ENCODE assay signal across 15 cellular contexts in the genomic region with DNA sequence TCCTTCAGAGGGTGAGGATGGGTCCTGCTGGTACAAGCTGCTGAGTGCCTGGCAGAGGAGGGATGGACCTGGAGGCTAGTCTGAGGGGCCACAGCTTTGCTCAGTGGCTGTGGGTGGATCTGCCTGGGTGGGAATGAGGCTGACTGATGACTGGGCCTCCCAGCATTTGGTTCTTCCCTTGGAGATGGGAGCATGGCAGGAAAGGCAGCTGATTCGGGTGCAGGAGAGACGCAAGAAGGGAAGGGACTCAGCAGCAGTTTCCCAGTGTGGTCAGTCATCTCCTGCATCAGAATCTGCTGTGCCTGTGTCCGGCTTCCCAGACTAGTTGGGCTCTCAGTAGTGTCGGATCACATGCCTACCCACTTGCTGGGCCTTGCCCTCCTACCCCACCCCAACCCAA. TPM values are rescaled to one million over a fixed set of nuclear protein-coding genes. Genes with fewer than 3 reads are reported as not detected.
DNase-seq lines count a peak whose midpoint lies in the region; ATAC-seq and TF ChIP-seq lines count a peak whose summit lies in the region.
"Had no signal": no experiment of that assay in that cellular context is flagged by ENCODE, and none has a peak within 500 bp of the region (broad histone marks: within the 10 kb centered on the region; RNA-seq: fewer than 3 reads in every experiment).

No MANE protein-coding gene starts in this region.

- no peak for DNase-seq in stimulated activated naive CD8-positive, alpha-beta T cell treated with anti-CD3 and anti-CD28 coated beads, Interleukin-15, Interleukin-2, amounts not matched to agents 100 U/mL and 50 U/mL, for 24 hours
- peak; percentile 20 for DNase-seq in activated CD8-positive, alpha-beta T cell treated with anti-CD3 and anti-CD28 coated beads, Interleukin-2, amount 10 ng/mL, durations not matched to agents 7 days and 5 days
- no peak for DNase-seq in naive B cell
- DNase-seq in dorsolateral prefrontal cortex, result no peak
- DNase-seq in NCI-H526 treated with DMSO at 0.1 percent for 48 hours (lab: John Stamatoyannopoulos, UW), result no peak
- DNase-seq: AML-193, DMS79 treated with DMSO at 0.1 percent for 48 hours, NCI-H1092, pancreas, small intestine had no signal

- POLR2A ChIA-PET in activated CD8-positive, alpha-beta T cell treated with anti-CD3 and anti-CD28 coated beads, Interleukin-2, amount 10 ng/mL, durations not matched to agents 7 days and 5 days (lab: Charles Lee), result interaction anchor here (0.6 to 9.2 kb wide), 3 partner anchors 9 to 105 kb away, joined by 3 to 186 read pairs (median 3); no protein-coding TSS in a partner anchor

- H3K27ac ChIP-seq in dorsolateral prefrontal cortex, result peak overlapping the region in 29 of 59 donors; percentile 2 to 65 (median 31)
- H3K27ac ChIP-seq: pancreas, SK-N-MC had no signal

- intact Hi-C loops in dorsolateral prefrontal cortex (cut with DNase I), result no loop called here

- peaks cover 95% of the 10 kb centered on the region for H3K4me1 Mint-ChIP-seq in stimulated activated naive CD8-positive, alpha-beta T cell treated with anti-CD3 and anti-CD28 coated beads, Interleukin-15, Interleukin-2, amounts not matched to agents 100 ng/mL and 50 ng/mL, for 24 hours (ENCODE audit: low read depth)
- peaks cover 70% of the 10 kb centered on the region for H3K4me1 Mint-ChIP-seq in activated CD8-positive, alpha-beta T cell treated with anti-CD3 and anti-CD28 coated beads, Interleukin-2, amount 10 ng/mL, durations not matched to agents 7 days and 5 days (ENCODE audit: low read depth)
- H3K4me1 Mint-ChIP-seq in naive B cell, result peaks cover 66 to 85% (median 78%) of the 10 kb centered on the region in 3 donors

- peak overlapping the region; percentile 97 for H3K27ac Mint-ChIP-seq in stimulated activated naive CD8-positive, alpha-beta T cell treated with anti-CD3 and anti-CD28 coated beads, Interleukin-15, Interleukin-2, amounts not matched to agents 100 ng/mL and 50 ng/mL, for 24 hours
- peak overlapping the region; percentile 87 for H3K27ac Mint-ChIP-seq in activated CD8-positive, alpha-beta T cell treated with anti-CD3 and anti-CD28 coated beads, Interleukin-2, amount 10 ng/mL, durations not matched to agents 7 days and 5 days
- H3K27ac Mint-ChIP-seq in naive B cell, result peak overlapping the region; percentile 33 to 100 (median 90)
- H3K27ac Mint-ChIP-seq: mesothelial cell of epicardium had no signal

- no peak overlapping the region for H3K4me3 ChIP-seq in dorsolateral prefrontal cortex
- H3K4me3 ChIP-seq: pancreas, SK-N-MC had no signal

- no peak for TF ChIP-seq CTCF in dorsolateral prefrontal cortex (IDR thresholded peaks at IDR 0.05 in 54 of 56, conservative IDR thresholded peaks at IDR 0.05 in 2 of 56; ENCODE audit: low read depth in 1 of 56, partially characterized antibody in 56 of 56)

- no peaks in the 10 kb centered on the region for H3K27me3 ChIP-seq in dorsolateral prefrontal cortex
- H3K27me3 ChIP-seq: pancreas had no signal

- no peaks in the 10 kb centered on the region for H3K27me3 Mint-ChIP-seq in stimulated activated naive CD8-positive, alpha-beta T cell treated with anti-CD3 and anti-CD28 coated beads, Interleukin-15, Interleukin-2, amounts not matched to agents 100 ng/mL and 50 ng/mL, for 24 hours
- no peaks in the 10 kb centered on the region for H3K27me3 Mint-ChIP-seq in activated CD8-positive, alpha-beta T cell treated with anti-CD3 and anti-CD28 coated beads, Interleukin-2, amount 10 ng/mL, durations not matched to agents 7 days and 5 days (ENCODE audit: low read depth)
- H3K27me3 Mint-ChIP-seq in naive B cell, result no peaks in the 10 kb centered on the region

- H3K36me3 Mint-ChIP-seq in stimulated activated naive CD8-positive, alpha-beta T cell treated with anti-CD3 and anti-CD28 coated beads, Interleukin-15, Interleukin-2, amounts not matched to agents 100 ng/mL and 50 ng/mL, for 24 hours (ENCODE audit: low read depth), result peaks cover 72% of the 10 kb centered on the region
- H3K36me3 Mint-ChIP-seq in activated CD8-positive, alpha-beta T cell treated with anti-CD3 and anti-CD28 coated beads, Interleukin-2, amount 10 ng/mL, durations not matched to agents 7 days and 5 days (ENCODE audit: low read depth), result peaks cover 75% of the 10 kb centered on the region
- peaks cover 8 to 10% of the 10 kb centered on the region in 2 donors for H3K36me3 Mint-ChIP-seq in naive B cell
- H3K36me3 Mint-ChIP-seq: mesothelial cell of epicardium had no signal

- CTCF ChIA-PET in activated CD8-positive, alpha-beta T cell treated with anti-CD3 and anti-CD28 coated beads, Interleukin-2, amount 10 ng/mL, durations not matched to agents 7 days and 5 days (lab: Charles Lee), result interaction anchor here (1.4 to 15.5 kb wide), 4 partner anchors 12 to 97 kb away, joined by 3 to 198 read pairs (median 92); no protein-coding TSS in a partner anchor

- no peak for ATAC-seq in stimulated activated naive CD8-positive, alpha-beta T cell treated with anti-CD3 and anti-CD28 coated beads, Interleukin-15, Interleukin-2, amounts not matched to agents 100 U/mL and 50 U/mL, for 24 hours
- ATAC-seq in activated CD8-positive, alpha-beta T cell treated with anti-CD3 and anti-CD28 coated beads, Interleukin-2, amount 10 ng/mL, durations not matched to agents 7 days and 5 days, result no peak
- ATAC-seq in naive B cell (ENCODE audit: low read depth in 2 of 2), result no peak
- no peak for ATAC-seq in GM21515 (IDR thresholded peaks at IDR 0.05; ENCODE audit: unreplicated experiment)
- ATAC-seq in GM21423 (IDR thresholded peaks at IDR 0.05; ENCODE audit: unreplicated experiment), result no peak
- ATAC-seq: pancreas had no signal

- peak overlapping the region; percentile 61 for H3K4me3 Mint-ChIP-seq in stimulated activated naive CD8-positive, alpha-beta T cell treated with anti-CD3 and anti-CD28 coated beads, Interleukin-15, Interleukin-2, amounts not matched to agents 100 ng/mL and 50 ng/mL, for 24 hours
- H3K4me3 Mint-ChIP-seq in activated CD8-positive, alpha-beta T cell treated with anti-CD3 and anti-CD28 coated beads, Interleukin-2, amount 10 ng/mL, durations not matched to agents 7 days and 5 days, result peak overlapping the region; percentile 39
- H3K4me3 Mint-ChIP-seq in naive B cell, result peak overlapping the region in 7 of 8 donors; percentile 19 to 81 (median 56)
- H3K4me3 Mint-ChIP-seq: mesothelial cell of epicardium had no signal

- no peaks in the 10 kb centered on the region for H3K9me3 Mint-ChIP-seq in stimulated activated naive CD8-positive, alpha-beta T cell treated with anti-CD3 and anti-CD28 coated beads, Interleukin-15, Interleukin-2, amounts not matched to agents 100 ng/mL and 50 ng/mL, for 24 hours
- no peaks in the 10 kb centered on the region for H3K9me3 Mint-ChIP-seq in activated CD8-positive, alpha-beta T cell treated with anti-CD3 and anti-CD28 coated beads, Interleukin-2, amount 10 ng/mL, durations not matched to agents 7 days and 5 days (ENCODE audit: insufficient read depth)
- H3K9me3 Mint-ChIP-seq in naive B cell, result no peaks in the 10 kb centered on the region
- H3K9me3 Mint-ChIP-seq: mesothelial cell of epicardium had no signal

RNA-seq across cellular contexts. Expression of gene WIPF1, which starts 7.3 kb away (rescaled TPM):
- total RNA-seq in activated CD8-positive, alpha-beta T cell treated with anti-CD3 and anti-CD28 coated beads, Interleukin-2, amount 10 ng/mL, durations not matched to agents 7 days and 5 days, result 100 to 1,000 TPM; 357 to 390 TPM
- polyA plus RNA-seq in naive B cell (ENCODE audit: low read depth in 6 of 6), result 100 to 1,000 TPM in 1 of 6 donors, 10 to 100 TPM in 5; 67.8 to 119 (median 95.5) TPM
- 100 to 1,000 TPM in 1 of 120 experiments, 10 to 100 TPM in 119; 15.8 to 100 (median 34.0) TPM for total RNA-seq in dorsolateral prefrontal cortex
